Comparison of ENCODE assay signal across 2 cellular contexts in genomic region chr10:52967806-52968795, GRCh38.
A peak's percentile ranks its signal among the peaks of the same experiment; 100 is the strongest.
TF ChIP-seq lines count a peak whose summit lies in the region.

No MANE protein-coding gene starts in this region.

TF ChIP-seq in GM23338, 12 proteins besides CTCF, POLR2A, EP300 and RAD21 (continued from another document):
- TF ChIP-seq, protein P1, sequence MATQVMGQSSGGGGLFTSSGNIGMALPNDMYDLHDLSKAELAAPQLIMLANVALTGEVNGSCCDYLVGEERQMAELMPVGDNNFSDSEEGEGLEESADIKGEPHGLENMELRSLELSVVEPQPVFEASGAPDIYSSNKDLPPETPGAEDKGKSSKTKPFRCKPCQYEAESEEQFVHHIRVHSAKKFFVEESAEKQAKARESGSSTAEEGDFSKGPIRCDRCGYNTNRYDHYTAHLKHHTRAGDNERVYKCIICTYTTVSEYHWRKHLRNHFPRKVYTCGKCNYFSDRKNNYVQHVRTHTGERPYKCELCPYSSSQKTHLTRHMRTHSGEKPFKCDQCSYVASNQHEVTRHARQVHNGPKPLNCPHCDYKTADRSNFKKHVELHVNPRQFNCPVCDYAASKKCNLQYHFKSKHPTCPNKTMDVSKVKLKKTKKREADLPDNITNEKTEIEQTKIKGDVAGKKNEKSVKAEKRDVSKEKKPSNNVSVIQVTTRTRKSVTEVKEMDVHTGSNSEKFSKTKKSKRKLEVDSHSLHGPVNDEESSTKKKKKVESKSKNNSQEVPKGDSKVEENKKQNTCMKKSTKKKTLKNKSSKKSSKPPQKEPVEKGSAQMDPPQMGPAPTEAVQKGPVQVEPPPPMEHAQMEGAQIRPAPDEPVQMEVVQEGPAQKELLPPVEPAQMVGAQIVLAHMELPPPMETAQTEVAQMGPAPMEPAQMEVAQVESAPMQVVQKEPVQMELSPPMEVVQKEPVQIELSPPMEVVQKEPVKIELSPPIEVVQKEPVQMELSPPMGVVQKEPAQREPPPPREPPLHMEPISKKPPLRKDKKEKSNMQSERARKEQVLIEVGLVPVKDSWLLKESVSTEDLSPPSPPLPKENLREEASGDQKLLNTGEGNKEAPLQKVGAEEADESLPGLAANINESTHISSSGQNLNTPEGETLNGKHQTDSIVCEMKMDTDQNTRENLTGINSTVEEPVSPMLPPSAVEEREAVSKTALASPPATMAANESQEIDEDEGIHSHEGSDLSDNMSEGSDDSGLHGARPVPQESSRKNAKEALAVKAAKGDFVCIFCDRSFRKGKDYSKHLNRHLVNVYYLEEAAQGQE (IDR thresholded peaks at IDR 0.05; ENCODE audit: unreplicated experiment): no peak
- TF ChIP-seq CREB1 (CRISPR knock-in tag; IDR thresholded peaks at IDR 0.05; ENCODE audit: low read depth): no peak
- TF ChIP-seq, protein P2, sequence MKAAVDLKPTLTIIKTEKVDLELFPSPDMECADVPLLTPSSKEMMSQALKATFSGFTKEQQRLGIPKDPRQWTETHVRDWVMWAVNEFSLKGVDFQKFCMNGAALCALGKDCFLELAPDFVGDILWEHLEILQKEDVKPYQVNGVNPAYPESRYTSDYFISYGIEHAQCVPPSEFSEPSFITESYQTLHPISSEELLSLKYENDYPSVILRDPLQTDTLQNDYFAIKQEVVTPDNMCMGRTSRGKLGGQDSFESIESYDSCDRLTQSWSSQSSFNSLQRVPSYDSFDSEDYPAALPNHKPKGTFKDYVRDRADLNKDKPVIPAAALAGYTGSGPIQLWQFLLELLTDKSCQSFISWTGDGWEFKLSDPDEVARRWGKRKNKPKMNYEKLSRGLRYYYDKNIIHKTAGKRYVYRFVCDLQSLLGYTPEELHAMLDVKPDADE (IDR thresholded peaks at IDR 0.05): no peak
- TF ChIP-seq EZH2phosphoT487 (IDR thresholded peaks at IDR 0.05; ENCODE audit: unreplicated experiment): no peak
- 0 out of 2 replicates have a peak, but pooled peaks have one; percentile 36 for TF ChIP-seq ZNF114 (CRISPR knock-in tag; IDR thresholded peaks at IDR 0.05)
- no peak for TF ChIP-seq STAT1 (IDR thresholded peaks at IDR 0.05; ENCODE audit: unreplicated experiment)
- peak; percentile 51; the same call in 1 of the 2 replicates for TF ChIP-seq ZNF462 (CRISPR knock-in tag; IDR thresholded peaks at IDR 0.05)
- peak; percentile 84 for TF ChIP-seq NANOG (IDR thresholded peaks at IDR 0.05; ENCODE audit: borderline replicate concordance)
- TF ChIP-seq POLR2AphosphoS5 (IDR thresholded peaks at IDR 0.05; ENCODE audit: low read depth): no peak

TF ChIP-seq in K562, 482 proteins besides CTCF, POLR2A, EP300 and RAD21 (continued from another document):
- TF ChIP-seq CHD7 (IDR thresholded peaks at IDR 0.05; ENCODE audit: low read depth, low read length): no peak
- no peak for TF ChIP-seq SAFB (IDR thresholded peaks at IDR 0.05; ENCODE audit: borderline replicate concordance, low read depth, low read length)
- no peak for TF ChIP-seq NR3C1 (CRISPR knock-in tag; IDR thresholded peaks at IDR 0.05)
- TF ChIP-seq, protein P3, sequence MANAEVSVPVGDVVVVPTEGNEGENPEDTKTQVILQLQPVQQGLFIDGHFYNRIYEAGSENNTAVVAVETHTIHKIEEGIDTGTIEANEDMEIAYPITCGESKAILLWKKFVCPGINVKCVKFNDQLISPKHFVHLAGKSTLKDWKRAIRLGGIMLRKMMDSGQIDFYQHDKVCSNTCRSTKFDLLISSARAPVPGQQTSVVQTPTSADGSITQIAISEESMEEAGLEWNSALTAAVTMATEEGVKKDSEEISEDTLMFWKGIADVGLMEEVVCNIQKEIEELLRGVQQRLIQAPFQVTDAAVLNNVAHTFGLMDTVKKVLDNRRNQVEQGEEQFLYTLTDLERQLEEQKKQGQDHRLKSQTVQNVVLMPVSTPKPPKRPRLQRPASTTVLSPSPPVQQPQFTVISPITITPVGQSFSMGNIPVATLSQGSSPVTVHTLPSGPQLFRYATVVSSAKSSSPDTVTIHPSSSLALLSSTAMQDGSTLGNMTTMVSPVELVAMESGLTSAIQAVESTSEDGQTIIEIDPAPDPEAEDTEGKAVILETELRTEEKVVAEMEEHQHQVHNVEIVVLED (CRISPR knock-in tag; IDR thresholded peaks at IDR 0.05): no peak
- TF ChIP-seq, protein P4, sequence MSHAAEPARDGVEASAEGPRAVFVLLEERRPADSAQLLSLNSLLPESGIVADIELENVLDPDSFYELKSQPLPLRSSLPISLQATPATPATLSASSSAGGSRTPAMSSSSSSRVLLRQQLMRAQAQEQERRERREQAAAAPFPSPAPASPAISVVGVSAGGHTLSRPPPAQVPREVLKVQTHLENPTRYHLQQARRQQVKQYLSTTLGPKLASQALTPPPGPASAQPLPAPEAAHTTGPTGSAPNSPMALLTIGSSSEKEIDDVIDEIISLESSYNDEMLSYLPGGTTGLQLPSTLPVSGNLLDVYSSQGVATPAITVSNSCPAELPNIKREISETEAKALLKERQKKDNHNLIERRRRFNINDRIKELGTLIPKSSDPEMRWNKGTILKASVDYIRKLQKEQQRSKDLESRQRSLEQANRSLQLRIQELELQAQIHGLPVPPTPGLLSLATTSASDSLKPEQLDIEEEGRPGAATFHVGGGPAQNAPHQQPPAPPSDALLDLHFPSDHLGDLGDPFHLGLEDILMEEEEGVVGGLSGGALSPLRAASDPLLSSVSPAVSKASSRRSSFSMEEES (CRISPR knock-in tag; IDR thresholded peaks at IDR 0.05): peak; percentile 14; the same call in 1 of the 2 replicates
- TF ChIP-seq TRIM24 (IDR thresholded peaks at IDR 0.05): no peak
